21 cellular contexts compared by ENCODE assay signal in the genomic region with DNA sequence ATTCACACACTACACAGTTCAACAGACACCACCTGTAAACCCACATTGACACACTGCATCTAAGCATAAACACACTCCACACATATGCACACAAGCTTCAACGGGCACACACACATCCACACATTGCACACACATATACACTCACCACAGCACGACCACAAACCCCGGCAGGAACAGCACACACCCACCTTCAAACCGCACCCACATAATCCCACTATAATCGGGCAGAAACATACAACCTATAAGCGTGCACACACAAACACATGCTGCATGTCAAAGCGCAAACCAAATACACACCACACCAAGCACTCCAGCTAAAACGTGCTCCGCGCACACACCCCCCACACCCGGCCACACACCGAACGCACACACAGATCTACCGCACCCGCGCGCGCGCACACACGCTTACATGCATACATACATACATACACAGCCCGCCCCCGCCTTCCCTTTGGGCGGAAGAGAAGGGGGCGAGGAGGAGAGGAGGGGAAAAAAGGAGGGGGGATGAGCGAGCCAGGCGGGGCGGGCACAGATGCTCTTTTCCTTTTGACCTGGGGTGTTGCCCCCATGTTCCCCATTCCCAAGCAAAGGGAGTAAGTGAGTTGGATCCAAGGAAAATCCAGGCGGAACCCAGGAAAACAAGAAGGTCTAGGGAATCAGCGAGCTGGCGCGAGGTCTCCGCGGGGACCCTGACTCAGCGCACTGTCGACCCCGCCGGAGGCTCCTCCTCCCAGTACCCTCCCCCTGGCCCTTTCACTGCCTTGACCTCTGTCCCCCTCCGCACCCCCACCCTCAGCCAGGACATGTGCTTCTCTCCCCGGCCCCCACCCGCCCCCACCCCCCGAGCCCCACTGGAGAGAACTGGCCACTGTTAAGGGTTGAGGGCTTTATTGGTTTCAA. TPM values are rescaled to one million over a fixed set of nuclear protein-coding genes. Genes with fewer than 3 reads are reported as not detected.
DNase-seq lines count a peak whose midpoint lies in the region; ATAC-seq and TF ChIP-seq lines count a peak whose summit lies in the region.
"Had no signal": no experiment of that assay in that cellular context is flagged by ENCODE, and none has a peak within 500 bp of the region (broad histone marks: within the 10 kb centered on the region; RNA-seq: fewer than 3 reads in every experiment).

No MANE protein-coding gene starts in this region.

- H3K36me3 Mint-ChIP-seq in GM23338 (ENCODE audit: low read depth), result no peaks in the 10 kb centered on the region
- H3K36me3 Mint-ChIP-seq: activated naive CD8-positive, alpha-beta T cell treated with anti-CD3 and anti-CD28 coated beads, Interleukin-2, amount 10 ng/mL, durations not matched to agents 7 days and 5 days; brain; immature natural killer cell; naive B cell had no signal

- no peaks in the 10 kb centered on the region for H3K36me3 ChIP-seq in GM23338 (ENCODE audit: insufficient read depth)
- H3K36me3 ChIP-seq in ectodermal cell (ENCODE audit: control insufficient read depth, insufficient read depth, low read length), result no peaks in the 10 kb centered on the region
- H3K36me3 ChIP-seq in mesodermal cell (ENCODE audit: control insufficient read depth, insufficient read depth, low read length), result no peaks in the 10 kb centered on the region
- no peaks in the 10 kb centered on the region for H3K36me3 ChIP-seq in left ventricle myocardium inferior
- H3K36me3 ChIP-seq: BLaER1 treated with 17β-estradiol and CSF1 and Interleukin-3, amounts not matched to agents 10 nM and 100 nM; lower lobe of right lung had no signal

- H3K9me3 ChIP-seq in ectodermal cell (ENCODE audit: control insufficient read depth, low read length) (no peaks in the 10 kb centered on the region), mesodermal cell (ENCODE audit: control insufficient read depth, low read length) (no peaks in the 10 kb centered on the region), left ventricle myocardium inferior (replicated peaks) (no peaks in the 10 kb centered on the region)
- H3K9me3 ChIP-seq: lower lobe of right lung had no signal

- H3K9me2 ChIP-seq in GM23338 (ENCODE audit: insufficient read depth), result no peaks in the 10 kb centered on the region

- peaks cover 60% of the 10 kb centered on the region for H3K27me3 ChIP-seq in GM23338 (ENCODE audit: insufficient read depth)
- H3K27me3 ChIP-seq in ectodermal cell (ENCODE audit: control insufficient read depth, insufficient read depth, low read length, poor library complexity, severe bottlenecking), result peaks cover 62% of the 10 kb centered on the region
- peaks cover 75% of the 10 kb centered on the region for H3K27me3 ChIP-seq in left ventricle myocardium inferior (ENCODE audit: low read depth)

- H3K27ac ChIP-seq in GM23338 (ENCODE audit: low read depth), result no peak overlapping the region
- H3K27ac ChIP-seq in ectodermal cell (ENCODE audit: insufficient read depth, low read depth, low read length, poor library complexity, severe bottlenecking), result no peak overlapping the region
- no peak overlapping the region for H3K27ac ChIP-seq in mesodermal cell (ENCODE audit: low read depth, low read length, severe bottlenecking)
- no peak overlapping the region for H3K27ac ChIP-seq in RWPE1
- no peak overlapping the region for H3K27ac ChIP-seq in left ventricle myocardium inferior (replicated peaks)
- H3K27ac ChIP-seq: BLaER1 treated with 17β-estradiol and CSF1 and Interleukin-3, amounts not matched to agents 10 nM and 100 nM; lower lobe of right lung; VCaP had no signal

- 0 to 1% methylated on average over 28 to 35 of the region's 41 CpGs for WGBS in ectodermal cell, 2 experiments
- 0 to 7% methylated on average over 3 to 6 of the region's 41 CpGs for WGBS in mesodermal cell (ENCODE audit: insufficient coverage in 2 of 2), 2 experiments

- H3K27me3 Mint-ChIP-seq in GM23338 (ENCODE audit: insufficient read depth, low read depth, poor library complexity), result peaks cover 26% of the 10 kb centered on the region

- H3F3A ChIP-seq in GM23338 (replicated peaks; ENCODE audit: low read depth), result no peaks in the 10 kb centered on the region

- H3K4me3 Mint-ChIP-seq in GM23338, result no peak overlapping the region
- H3K4me3 Mint-ChIP-seq: activated naive CD8-positive, alpha-beta T cell treated with anti-CD3 and anti-CD28 coated beads, Interleukin-2, amount 10 ng/mL, durations not matched to agents 7 days and 5 days; brain; immature natural killer cell; naive B cell; T-helper 1 cell treated with Interleukin-12 subunit alpha and Interleukin-12 subunit beta and Interleukin-4 antibody, amounts not matched to agents 30 μg/mL and 1 μg/mL, for 36 hours had no signal

- DNase-seq in ELF-1 (ENCODE audit: low read depth, low spot score) (peak; percentile 39), GM23338 (ENCODE audit: low spot score) (peak; percentile 53), RWPE1 (ENCODE audit: low spot score) (no peak), left ventricle myocardium inferior (no peak)
- DNase-seq: activated CD8-positive, alpha-beta memory T cell treated with anti-CD3 and anti-CD28 coated beads for 24 hours; activated naive CD8-positive, alpha-beta T cell treated with anti-CD3 and anti-CD28 coated beads, Interleukin-2, amount 10 ng/mL, durations not matched to agents 7 days and 5 days; cortex of kidney; immature natural killer cell; lower lobe of right lung; naive B cell; NCI-H1436; stimulated activated CD4-positive, alpha-beta T cell treated with anti-CD3 and anti-CD28 coated beads, Interleukin-4, amount 100 ng/mL, for 24 hours had no signal

- H3K79me2 ChIP-seq in GM23338 (replicated peaks; ENCODE audit: insufficient read depth), result no peaks in the 10 kb centered on the region

- no peaks in the 10 kb centered on the region for H3K9me3 Mint-ChIP-seq in GM23338
- H3K9me3 Mint-ChIP-seq: activated naive CD8-positive, alpha-beta T cell treated with anti-CD3 and anti-CD28 coated beads, Interleukin-2, amount 10 ng/mL, durations not matched to agents 7 days and 5 days; T-helper 1 cell treated with Interleukin-12 subunit alpha and Interleukin-12 subunit beta and Interleukin-4 antibody, amounts not matched to agents 30 μg/mL and 1 μg/mL, for 36 hours had no signal

- H3K4me1 Mint-ChIP-seq in GM23338, result peaks cover 33% of the 10 kb centered on the region
- H3K4me1 Mint-ChIP-seq: activated naive CD8-positive, alpha-beta T cell treated with anti-CD3 and anti-CD28 coated beads, Interleukin-2, amount 10 ng/mL, durations not matched to agents 7 days and 5 days; naive B cell had no signal

- TF ChIP-seq CTCF in GM23338 (conservative IDR thresholded peaks at IDR 0.05; ENCODE audit: low read depth in 2 of 2), result no peak
- TF ChIP-seq CTCF in RWPE1 (conservative IDR thresholded peaks at IDR 0.05; ENCODE audit: low read depth), result no peak
- TF ChIP-seq CTCF in left ventricle myocardium inferior (IDR thresholded peaks at IDR 0.05; ENCODE audit: borderline replicate concordance), result no peak

- H3K4me2 ChIP-seq in GM23338, result peak overlapping the region; percentile 80
- H3K4me2 ChIP-seq: BLaER1 treated with 17β-estradiol and CSF1 and Interleukin-3, amounts not matched to agents 10 nM and 100 nM had no signal

- H2AFZ ChIP-seq in GM23338, result peak overlapping the region; percentile 85

- POLR2A ChIA-PET in RWPE1 (lab: Yijun Ruan, JAX; ENCODE audit: low non-redundant PET), result no interaction called here

- H3K4me1 ChIP-seq in GM23338 (ENCODE audit: insufficient read depth), result peaks cover 16% of the 10 kb centered on the region
- no peaks in the 10 kb centered on the region for H3K4me1 ChIP-seq in ectodermal cell (ENCODE audit: control insufficient read depth, insufficient read depth, low read length)
- no peaks in the 10 kb centered on the region for H3K4me1 ChIP-seq in mesodermal cell (ENCODE audit: control insufficient read depth, insufficient read depth, low read length, poor library complexity, severe bottlenecking)
- H3K4me1 ChIP-seq in left ventricle myocardium inferior, result no peaks in the 10 kb centered on the region
- H3K4me1 ChIP-seq: BLaER1 treated with 17β-estradiol and CSF1 and Interleukin-3, amounts not matched to agents 10 nM and 100 nM; lower lobe of right lung had no signal

- peak; percentile 48 for ATAC-seq in GM23338
- ATAC-seq in HG03280 (IDR thresholded peaks at IDR 0.05; ENCODE audit: unreplicated experiment), result no peak
- ATAC-seq: lower lobe of right lung had no signal

- H3K4me3 ChIP-seq in GM23338, result peak overlapping the region; percentile 64
- peak overlapping the region; percentile 29 for H3K4me3 ChIP-seq in ectodermal cell (ENCODE audit: insufficient read depth, low read depth, low read length)
- peak overlapping the region; percentile 26 for H3K4me3 ChIP-seq in mesodermal cell (ENCODE audit: extremely low read depth, insufficient read depth, low read length, poor library complexity, severe bottlenecking)
- no peak overlapping the region for H3K4me3 ChIP-seq in left ventricle myocardium inferior
- H3K4me3 ChIP-seq: BLaER1 treated with 17β-estradiol and CSF1 and Interleukin-3, amounts not matched to agents 10 nM and 100 nM; lower lobe of right lung had no signal

- no peaks in the 10 kb centered on the region for H4K20me1 ChIP-seq in GM23338 (replicated peaks; ENCODE audit: insufficient read depth)

- intact Hi-C loops in left ventricle myocardium inferior (cut with micrococcal nuclease), result no loop called here

- H3K27ac Mint-ChIP-seq in GM23338, result no peak overlapping the region
- H3K27ac Mint-ChIP-seq: activated naive CD8-positive, alpha-beta T cell treated with anti-CD3 and anti-CD28 coated beads, Interleukin-2, amount 10 ng/mL, durations not matched to agents 7 days and 5 days; brain; immature natural killer cell; naive B cell; T-helper 1 cell treated with Interleukin-12 subunit alpha and Interleukin-12 subunit beta and Interleukin-4 antibody, amounts not matched to agents 30 μg/mL and 1 μg/mL, for 36 hours had no signal

- CTCF ChIA-PET in RWPE1 (lab: Yijun Ruan, JAX), result interaction anchor here (0.7 kb wide), 1 partner anchor 74 kb away, joined by 3 read pairs; no protein-coding TSS in a partner anchor

TF ChIP-seq in GM23338, 12 proteins besides CTCF, POLR2A, EP300 and RAD21 (continues in another document):
- TF ChIP-seq EZH2 (IDR thresholded peaks at IDR 0.05; ENCODE audit: low read depth, unreplicated experiment) (peak; percentile 45), EZH2phosphoT487 (IDR thresholded peaks at IDR 0.05; ENCODE audit: unreplicated experiment) (no peak)

RNA-seq across cellular contexts. Expression of a gene that starts 9.9 kb away (rescaled TPM):
- total RNA-seq in GM23338 (2014; rRNA removed; shearing (Covaris generic)), result 0.21 TPM in 1 of 2 replicates, not detected in the other
- 0.14 TPM in 1 of 2 replicates, not detected in the other for polyA plus RNA-seq in GM23338 (2016; fragmentation: Nextera tagmentation; extraction: Ambion mirVana)
- 0.26 TPM for polyA plus RNA-seq in ectodermal cell (2013, experiment 1 of 4)
- 0.07 TPM for polyA plus RNA-seq in ectodermal cell (2013, experiment 2 of 4)
- not detected for polyA plus RNA-seq in ectodermal cell (2013, experiment 3 of 4)
- 0.16 TPM for polyA plus RNA-seq in ectodermal cell (2013, experiment 4 of 4)
- polyA plus RNA-seq in mesodermal cell (2013, experiment 1 of 2), result 0.18 TPM
- not detected for polyA plus RNA-seq in mesodermal cell (2013, experiment 2 of 2)
- total RNA-seq in left ventricle myocardium inferior, result not detected
- total RNA-seq: activated naive CD8-positive, alpha-beta T cell treated with anti-CD3 and anti-CD28 coated beads, Interleukin-2, amount 10 ng/mL, durations not matched to agents 7 days and 5 days; lower lobe of right lung; MCF 10A; subcutaneous adipose tissue had no signal
- polyA plus RNA-seq: immature natural killer cell had no signal

Comparison
In these comparisons a context has a peak if more than half of its experiments do, and no peak if none do; other contexts are left out.
1. DNase-seq: peak in ELF-1 (single experiment) and GM23338 (single experiment); none in RWPE1 (single experiment) and left ventricle myocardium inferior (single experiment).